In genomic region chr16:50271148-50272041, GRCh38 we compare ENCODE assay signal across 19 cellular contexts. TPM values are rescaled to one million over a fixed set of nuclear protein-coding genes. Genes with fewer than 3 reads are reported as not detected.
DNase-seq lines count a peak whose midpoint lies in the region; ATAC-seq, FAIRE-seq and TF ChIP-seq lines count a peak whose summit lies in the region.
"Had no signal": no experiment of that assay in that cellular context is flagged by ENCODE, and none has a peak within 500 bp of the region (broad histone marks: within the 10 kb centered on the region; RNA-seq: fewer than 3 reads in every experiment).

No MANE protein-coding gene starts in this region.

- no peaks in the 10 kb centered on the region for H3K27me3 Mint-ChIP-seq in activated CD4-positive, alpha-beta memory T cell treated with anti-CD3 and anti-CD28 coated beads for 36 hours
- no peaks in the 10 kb centered on the region for H3K27me3 Mint-ChIP-seq in stimulated activated naive B cell treated with anti-CD40 and anti-IgM and Interleukin-4, amounts not matched to agents 10 μg/mL and 1 μg/mL and 100 μg/mL, for 72 hours

- H3K9me3 Mint-ChIP-seq in activated CD4-positive, alpha-beta memory T cell treated with anti-CD3 and anti-CD28 coated beads for 36 hours = no peaks in the 10 kb centered on the region
- no peaks in the 10 kb centered on the region for H3K9me3 Mint-ChIP-seq in stimulated activated naive B cell treated with anti-CD40 and anti-IgM and Interleukin-4, amounts not matched to agents 10 μg/mL and 1 μg/mL and 100 μg/mL, for 72 hours
- H3K9me3 Mint-ChIP-seq: activated T-helper 2 cell treated with anti-CD3 and anti-CD28 coated beads, Interferon-gamma antibody, Interleukin-2, Interleukin-4, amounts not matched to agents 10 μg/mL and 5 μg/mL and 100 μg/mL, durations not matched to agents 14 hours and 24 hours and 36 hours; WTC11 had no signal

- H3K36me3 Mint-ChIP-seq in activated CD4-positive, alpha-beta memory T cell treated with anti-CD3 and anti-CD28 coated beads for 36 hours = peaks cover 15% of the 10 kb centered on the region
- peaks cover 3 to 10% of the 10 kb centered on the region in 2 donors for H3K36me3 Mint-ChIP-seq in stimulated activated naive B cell treated with anti-CD40 and anti-IgM and Interleukin-4, amounts not matched to agents 10 μg/mL and 1 μg/mL and 100 μg/mL, for 72 hours
- H3K36me3 Mint-ChIP-seq: WTC11 had no signal

- no peak for FAIRE-seq in D721Med (lab: Jason Lieb, UNC)
- FAIRE-seq: endometrium, GM12878, pancreas had no signal

- TF ChIP-seq CTCF in left lung (IDR thresholded peaks at IDR 0.05) = no peak
- no peak for TF ChIP-seq CTCF in D721Med (IDR thresholded peaks at IDR 0.05; ENCODE audit: insufficient read depth, missing control alignments)

- peaks cover 79% of the 10 kb centered on the region for H3K4me1 Mint-ChIP-seq in activated CD4-positive, alpha-beta memory T cell treated with anti-CD3 and anti-CD28 coated beads for 36 hours (ENCODE audit: low read depth)
- peaks cover 48 to 96% of the 10 kb centered on the region in 2 donors for H3K4me1 Mint-ChIP-seq in stimulated activated naive B cell treated with anti-CD40 and anti-IgM and Interleukin-4, amounts not matched to agents 10 μg/mL and 1 μg/mL and 100 μg/mL, for 72 hours

- CTCF ChIA-PET in activated CD4-positive, alpha-beta memory T cell treated with anti-CD3 and anti-CD28 coated beads for 36 hours (lab: Charles Lee) = interaction anchor here (0.7 to 3.1 kb wide), 5 partner anchors 56 to 535 kb away, joined by 3 to 14 read pairs (median 3); no protein-coding TSS in a partner anchor

- POLR2A ChIA-PET in activated CD4-positive, alpha-beta memory T cell treated with anti-CD3 and anti-CD28 coated beads for 36 hours (lab: Charles Lee) = interaction anchor here (1.4 kb wide), 1 partner anchor 67 kb away, joined by 3 read pairs; no protein-coding TSS in a partner anchor

- intact Hi-C loops in cardiac septum (cut with DNase I) = no loop called here
- intact Hi-C loops in left cardiac atrium (cut with DNase I) = no loop called here
- intact Hi-C loops in activated CD4-positive, alpha-beta memory T cell treated with anti-CD3 and anti-CD28 coated beads for 36 hours (cut with micrococcal nuclease) = no loop called here
- intact Hi-C loops in left lung (cut with DNase I) = no loop called here

- peaks cover 6 to 94% of the 10 kb centered on the region in 2 donors for H3K4me1 ChIP-seq in left lung
- H3K4me1 ChIP-seq: pancreas had no signal

- peak overlapping the region; percentile 62 for H3K27ac Mint-ChIP-seq in activated CD4-positive, alpha-beta memory T cell treated with anti-CD3 and anti-CD28 coated beads for 36 hours
- H3K27ac Mint-ChIP-seq in stimulated activated naive B cell treated with anti-CD40 and anti-IgM and Interleukin-4, amounts not matched to agents 10 μg/mL and 1 μg/mL and 100 μg/mL, for 72 hours = peak overlapping the region; percentile 59
- H3K27ac Mint-ChIP-seq: activated T-helper 2 cell treated with anti-CD3 and anti-CD28 coated beads, Interferon-gamma antibody, Interleukin-2, Interleukin-4, amounts not matched to agents 10 μg/mL and 5 μg/mL and 100 μg/mL, durations not matched to agents 14 hours and 24 hours and 36 hours; WTC11 had no signal

- no peak overlapping the region for H3K4me3 ChIP-seq in left lung
- H3K4me3 ChIP-seq: GM12878, pancreas, thoracic aorta had no signal

- no peak overlapping the region for H3K4me3 Mint-ChIP-seq in activated CD4-positive, alpha-beta memory T cell treated with anti-CD3 and anti-CD28 coated beads for 36 hours
- H3K4me3 Mint-ChIP-seq in stimulated activated naive B cell treated with anti-CD40 and anti-IgM and Interleukin-4, amounts not matched to agents 10 μg/mL and 1 μg/mL and 100 μg/mL, for 72 hours = no peak overlapping the region
- H3K4me3 Mint-ChIP-seq: WTC11 had no signal

- no peak overlapping the region for H3K27ac ChIP-seq in left lung
- H3K27ac ChIP-seq: KMS-11, pancreas, thoracic aorta had no signal

- peak; percentile 68 for DNase-seq in cardiac septum (ENCODE audit: low spot score)
- DNase-seq in left cardiac atrium = no peak
- DNase-seq in activated CD4-positive, alpha-beta memory T cell treated with anti-CD3 and anti-CD28 coated beads for 36 hours = no peak
- peak; percentile 32 to 54 for DNase-seq in left lung
- no peak for DNase-seq in stimulated activated naive B cell treated with anti-CD40 and anti-IgM and Interleukin-4, amounts not matched to agents 10 μg/mL and 1 μg/mL and 100 μg/mL, for 72 hours
- DNase-seq in D721Med (ENCODE audit: insufficient read length, low spot score) = no peak
- DNase-seq: NCI-H1436 treated with DMSO at 0.1 percent for 48 hours; NCI-H446; SK-N-SH; stimulated activated CD4-positive, alpha-beta T cell treated with anti-CD3 and anti-CD28 coated beads, Interleukin-15, amount 100 ng/mL, for 24 hours had no signal

- no peaks in the 10 kb centered on the region for H3K27me3 ChIP-seq in left lung
- H3K27me3 ChIP-seq: pancreas had no signal

- H3K36me3 ChIP-seq in left lung = no peaks in the 10 kb centered on the region
- H3K36me3 ChIP-seq: pancreas, thoracic aorta had no signal

- no peaks in the 10 kb centered on the region for H3K9me3 ChIP-seq in left lung
- H3K9me3 ChIP-seq: pancreas, SK-N-SH, thoracic aorta had no signal

- ATAC-seq in left cardiac atrium = no peak
- no peak for ATAC-seq in left lung
- no peak for ATAC-seq in stimulated activated naive B cell treated with anti-CD40 and anti-IgM and Interleukin-4, amounts not matched to agents 10 μg/mL and 1 μg/mL and 100 μg/mL, for 72 hours (replicated peaks)
- no peak for ATAC-seq in HG03045 (IDR thresholded peaks at IDR 0.05; ENCODE audit: unreplicated experiment)
- ATAC-seq in HG03571 (IDR thresholded peaks at IDR 0.05; ENCODE audit: unreplicated experiment) = no peak
- ATAC-seq: GM12878, WTC11 had no signal

RNA-seq across cellular contexts. Expression of gene ADCY7, which starts 5.0 kb away (rescaled TPM):
- 6.2 TPM for total RNA-seq in cardiac septum
- 10 to 100 TPM; 14.3 to 23.7 TPM for total RNA-seq in left cardiac atrium
- 100 to 1,000 TPM in 1 of 2 experiments, 10 to 100 TPM in 1; 100.0 to 107 TPM for total RNA-seq in activated CD4-positive, alpha-beta memory T cell treated with anti-CD3 and anti-CD28 coated beads for 36 hours
- 100 to 1,000 TPM in 1 of 2 donors, 10 to 100 TPM in 1; 77.6 to 116 TPM for total RNA-seq in left lung

Comparison
In these comparisons a context has a peak if more than half of its experiments do, and no peak if none do; other contexts are left out.
1. DNase-seq: peak in cardiac septum (single experiment) and left lung (2 of 2); none in left cardiac atrium (single experiment), activated CD4-positive, alpha-beta memory T cell treated with anti-CD3 and anti-CD28 coated beads for 36 hours (single experiment), stimulated activated naive B cell treated with anti-CD40 and anti-IgM and Interleukin-4, amounts not matched to agents 10 μg/mL and 1 μg/mL and 100 μg/mL, for 72 hours (single experiment) and D721Med (single experiment).